Comparison of ENCODE assay signal across 16 cellular contexts in the genomic region with DNA sequence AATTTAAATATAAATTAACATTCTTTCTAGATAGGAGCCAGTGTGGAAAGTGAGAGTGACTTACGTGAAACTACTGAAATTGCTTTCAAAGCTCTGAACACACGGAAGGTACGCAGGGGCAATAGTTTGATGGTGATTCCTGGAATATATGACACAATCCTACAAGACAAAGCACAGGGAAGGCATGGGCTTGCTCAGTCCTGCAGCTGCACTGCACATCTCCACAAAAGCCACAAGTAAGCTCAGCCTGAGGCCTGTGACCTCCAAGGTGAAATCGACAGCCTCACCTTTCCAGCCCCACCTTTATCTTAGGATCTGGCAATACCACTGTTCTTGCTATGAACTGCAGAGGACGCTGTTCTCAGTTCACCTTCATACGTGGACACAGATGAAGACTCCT.
DNase-seq lines count a peak whose midpoint lies in the region; ATAC-seq and TF ChIP-seq lines count a peak whose summit lies in the region.
"Had no signal": no experiment of that assay in that cellular context is flagged by ENCODE, and none has a peak within 500 bp of the region (broad histone marks: within the 10 kb centered on the region; RNA-seq: fewer than 3 reads in every experiment).

No MANE protein-coding gene starts in this region.

- no TSS peak for BruUV-seq in mammary epithelial cell (replicated peaks; lab: Mats Ljungman, UMichigan)

- WGBS in mammary epithelial cell (ENCODE audit: low coverage, missing lambda C conversion rate): 51% methylated on average over 6 of the region's 6 CpGs

- H3K9ac ChIP-seq in mammary epithelial cell (ENCODE audit: insufficient read depth, low read length): no peak overlapping the region
- H3K9ac ChIP-seq: BLaER1 treated with 17β-estradiol and CSF1 and Interleukin-3, amounts not matched to agents 10 nM and 100 nM had no signal

- H3K27me3 ChIP-seq in mammary epithelial cell (ENCODE audit: insufficient read depth, low read length) (peaks cover 8% of the 10 kb centered on the region), breast epithelium (no peaks in the 10 kb centered on the region)
- H3K27me3 ChIP-seq: BLaER1 treated with 17β-estradiol and CSF1 and Interleukin-3, amounts not matched to agents 10 nM and 100 nM had no signal

- H3K4me1 ChIP-seq in mammary epithelial cell (ENCODE audit: insufficient read depth, low read length) (no peaks in the 10 kb centered on the region), breast epithelium (no peaks in the 10 kb centered on the region)
- H3K4me1 ChIP-seq: A549; BLaER1 treated with 17β-estradiol and CSF1 and Interleukin-3, amounts not matched to agents 10 nM and 100 nM; Caco-2 had no signal

- CTCF ChIA-PET in mammary epithelial cell (lab: Charles Lee; ENCODE audit: low non-redundant PET): no interaction called here

- H3K27ac ChIP-seq in mammary epithelial cell (ENCODE audit: insufficient read depth, low read depth, low read length) (no peak overlapping the region), breast epithelium (no peak overlapping the region)
- H3K27ac ChIP-seq: 22Rv1; A549; BLaER1 treated with 17β-estradiol and CSF1 and Interleukin-3, amounts not matched to agents 10 nM and 100 nM; C4-2B had no signal

- dilution Hi-C loops in mammary epithelial cell (cut with HindIII; ENCODE audit: low sequenced_read_pairs): no loop called here

- peak; percentile 86 for DNase-seq in mammary epithelial cell
- DNase-seq in breast epithelium (ENCODE audit: low spot score in 2 of 2): no peak
- DNase-seq: AML-193; Caco-2; Calu3; CD4-positive, alpha-beta T cell; CD8-positive, alpha-beta T cell; DMS79 treated with DMSO at 0.1 percent for 48 hours; GF-D8 had no signal

- no peaks in the 10 kb centered on the region for H3K36me3 ChIP-seq in mammary epithelial cell (ENCODE audit: insufficient read depth, low read length)
- no peaks in the 10 kb centered on the region for H3K36me3 ChIP-seq in breast epithelium
- H3K36me3 ChIP-seq: BLaER1 treated with 17β-estradiol and CSF1 and Interleukin-3, amounts not matched to agents 10 nM and 100 nM had no signal

- intact Hi-C loops in mammary epithelial cell (cut with micrococcal nuclease) (no loop called here), breast epithelium (cut with DNase I; ENCODE audit: low total_unique reads) (no loop called here)

- no peak overlapping the region for H2AFZ ChIP-seq in mammary epithelial cell (ENCODE audit: low read depth, low read length)

- TF ChIP-seq CTCF in mammary epithelial cell (conservative IDR thresholded peaks at IDR 0.05 in 1 of 2, IDR thresholded peaks at IDR 0.05 in 1 of 2; ENCODE audit: extremely low read depth in 1 of 2, insufficient read depth in 1 of 2, low read depth in 1 of 2, low read length in 2 of 2) (no peak), breast epithelium (IDR thresholded peaks at IDR 0.05) (no peak)

- H3K4me2 ChIP-seq in mammary epithelial cell (ENCODE audit: insufficient read depth, low read depth, low read length): no peak overlapping the region
- H3K4me2 ChIP-seq: A549; BLaER1 treated with 17β-estradiol and CSF1 and Interleukin-3, amounts not matched to agents 10 nM and 100 nM had no signal

- ATAC-seq in esophagus mucosa: peak; percentile 97
- no peak for ATAC-seq in GM21576 (IDR thresholded peaks at IDR 0.05; ENCODE audit: unreplicated experiment)
- ATAC-seq in HG03439 (IDR thresholded peaks at IDR 0.05; ENCODE audit: unreplicated experiment): no peak
- ATAC-seq: A549; CD8-positive, alpha-beta T cell had no signal

- in situ Hi-C loops in mammary epithelial cell (cut with MboI; ENCODE audit: low sequenced_read_pairs in 2 of 2): no loop called here

- no peaks in the 10 kb centered on the region for H4K20me1 ChIP-seq in mammary epithelial cell (ENCODE audit: insufficient read depth, low read length)
- H4K20me1 ChIP-seq: BLaER1 treated with 17β-estradiol and CSF1 and Interleukin-3, amounts not matched to agents 10 nM and 100 nM had no signal

- no peak for TF ChIP-seq POLR2A in breast epithelium (IDR thresholded peaks at IDR 0.05)

- H3K4me3 ChIP-seq in mammary epithelial cell (replicated peaks in 1 of 3; ENCODE audit: insufficient read depth in 1 of 3, low read depth in 2 of 3, low read length in 3 of 3) (no peak overlapping the region), breast epithelium (no peak overlapping the region)
- H3K4me3 ChIP-seq: A549; BLaER1 treated with 17β-estradiol and CSF1 and Interleukin-3, amounts not matched to agents 10 nM and 100 nM had no signal

- no peaks in the 10 kb centered on the region for H3K9me3 ChIP-seq in mammary epithelial cell (replicated peaks; ENCODE audit: insufficient read depth, low read length)
- H3K9me3 ChIP-seq in breast epithelium: no peaks in the 10 kb centered on the region
- H3K9me3 ChIP-seq: A549, Caco-2 had no signal

- H3K79me2 ChIP-seq in mammary epithelial cell (ENCODE audit: insufficient read depth, low read length): no peaks in the 10 kb centered on the region
